1 cellular context compared by ENCODE assay signal in the genomic region with DNA sequence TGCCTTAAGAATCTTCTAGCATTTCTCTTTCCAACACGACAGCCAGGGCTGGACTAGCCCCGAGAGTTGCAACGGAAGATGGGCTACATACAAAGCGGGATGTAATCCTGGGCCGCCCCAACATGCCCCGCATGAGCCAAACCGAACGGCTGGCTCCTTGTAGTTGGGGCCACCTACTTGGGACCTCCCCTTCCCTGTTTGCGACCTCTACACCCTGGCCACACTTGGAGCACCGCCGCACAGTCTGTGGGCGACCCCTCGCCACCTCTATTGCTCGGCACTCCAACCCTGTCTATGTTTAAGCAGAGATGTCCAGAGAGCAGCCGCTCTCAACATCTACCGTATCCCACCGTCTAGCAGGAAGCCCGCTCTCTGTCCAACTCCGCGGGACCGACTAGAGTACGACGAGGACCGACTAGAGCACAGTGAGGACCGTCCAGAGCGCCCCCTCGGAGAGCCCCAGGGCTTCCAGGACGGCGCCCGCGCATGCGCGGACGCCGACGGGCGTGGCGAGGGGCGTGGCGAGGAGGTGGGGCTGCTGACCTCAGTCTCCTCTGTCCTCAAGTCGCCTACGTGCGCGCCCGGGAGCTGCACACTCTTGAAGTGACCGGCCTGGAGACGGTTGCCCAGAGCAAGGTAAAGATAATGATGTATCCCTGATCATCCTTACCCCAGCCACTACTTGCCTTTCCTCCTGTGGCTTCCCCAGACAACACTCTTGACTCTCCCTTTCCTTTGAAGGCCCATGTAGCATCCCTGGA.
A peak's percentile ranks its signal among the peaks of the same experiment; 100 is the strongest.
TF ChIP-seq lines count a peak whose summit lies in the region.

No MANE protein-coding gene starts in this region.

TF ChIP-seq in HepG2, 621 proteins besides CTCF, POLR2A, EP300 and RAD21 (continued from another document and continues in another):
- TF ChIP-seq, protein P1, sequence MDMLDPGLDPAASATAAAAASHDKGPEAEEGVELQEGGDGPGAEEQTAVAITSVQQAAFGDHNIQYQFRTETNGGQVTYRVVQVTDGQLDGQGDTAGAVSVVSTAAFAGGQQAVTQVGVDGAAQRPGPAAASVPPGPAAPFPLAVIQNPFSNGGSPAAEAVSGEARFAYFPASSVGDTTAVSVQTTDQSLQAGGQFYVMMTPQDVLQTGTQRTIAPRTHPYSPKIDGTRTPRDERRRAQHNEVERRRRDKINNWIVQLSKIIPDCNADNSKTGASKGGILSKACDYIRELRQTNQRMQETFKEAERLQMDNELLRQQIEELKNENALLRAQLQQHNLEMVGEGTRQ (IDR thresholded peaks at IDR 0.05; ENCODE audit: low read depth, low read length) = no peak
- TF ChIP-seq, protein P1 (CRISPR knock-in tag; IDR thresholded peaks at IDR 0.05; ENCODE audit: borderline replicate concordance) = no peak
- TF ChIP-seq ZNF17 (CRISPR knock-in tag; IDR thresholded peaks at IDR 0.05) (no peak), GMEB1 (CRISPR knock-in tag; IDR thresholded peaks at IDR 0.05; ENCODE audit: borderline replicate concordance) (no peak; the same call in 1 of the 2 replicates), MBD4 (IDR thresholded peaks at IDR 0.05; ENCODE audit: borderline replicate concordance, low read length) (no peak), ZKSCAN5 (CRISPR knock-in tag; IDR thresholded peaks at IDR 0.05) (no peak), ZNF10 (CRISPR knock-in tag; IDR thresholded peaks at IDR 0.05; ENCODE audit: borderline replicate concordance, low read depth) (no peak), ZNF337 (CRISPR knock-in tag; IDR thresholded peaks at IDR 0.05; ENCODE audit: borderline replicate concordance, low read depth) (no peak), NRL (CRISPR knock-in tag; IDR thresholded peaks at IDR 0.05; ENCODE audit: borderline replicate concordance) (no peak; the same call in 1 of the 2 replicates), JDP2 (CRISPR knock-in tag; IDR thresholded peaks at IDR 0.05; ENCODE audit: borderline replicate concordance) (no peak), ZBTB38 (CRISPR knock-in tag; IDR thresholded peaks at IDR 0.05) (peak; percentile 53; the same call in 1 of the 2 replicates), SP4 (CRISPR knock-in tag; IDR thresholded peaks at IDR 0.05) (peak; percentile 72; the same call in 1 of the 2 replicates), CBX5 (CRISPR knock-in tag; IDR thresholded peaks at IDR 0.05; ENCODE audit: borderline replicate concordance) (no peak; the same call in 1 of the 2 replicates), ISL2 (CRISPR knock-in tag; IDR thresholded peaks at IDR 0.05) (0 out of 2 replicates have a peak, but pooled peaks have one; percentile 11), NKX3-1 (CRISPR knock-in tag; IDR thresholded peaks at IDR 0.05) (no peak), CCAR2 (optimal IDR thresholded peaks at IDR 0.05; ENCODE audit: low read depth, low read length) (no peak), SOX6 (IDR thresholded peaks at IDR 0.05) (no peak), SOX6 (CRISPR knock-in tag; IDR thresholded peaks at IDR 0.05) (peak; percentile 42; the same call in 1 of the 2 replicates), HIVEP1 (CRISPR knock-in tag; IDR thresholded peaks at IDR 0.05) (peak; percentile 64; the same call in 1 of the 2 replicates), PHF21A (CRISPR knock-in tag; IDR thresholded peaks at IDR 0.05) (no peak), SMAD1 (CRISPR knock-in tag; IDR thresholded peaks at IDR 0.05; ENCODE audit: borderline replicate concordance, low read depth) (no peak), ZNF143 (CRISPR knock-in tag; IDR thresholded peaks at IDR 0.05) (0 out of 2 replicates have a peak, but pooled peaks have one; percentile 4), HNRNPLL (IDR thresholded peaks at IDR 0.05; ENCODE audit: low read depth, low read length, poor library complexity, severe bottlenecking) (peak; percentile 33), ZNF432 (CRISPR knock-in tag; IDR thresholded peaks at IDR 0.05; ENCODE audit: borderline replicate concordance) (no peak), SPEN (CRISPR knock-in tag; IDR thresholded peaks at IDR 0.05; ENCODE audit: low read depth) (peak; percentile 67; the same call in 1 of the 2 replicates), ZKSCAN1 (IDR thresholded peaks at IDR 0.05; ENCODE audit: low read length) (no peak), MXI1 (IDR thresholded peaks at IDR 0.05; ENCODE audit: borderline replicate concordance, low read depth, low read length) (no peak; the same call in 2 of the 3 replicates), ZNF207 (IDR thresholded peaks at IDR 0.05; ENCODE audit: borderline replicate concordance) (no peak), TARDBP (CRISPR knock-in tag; IDR thresholded peaks at IDR 0.05) (peak; percentile 10; the same call in 1 of the 2 replicates), NR3C1 (CRISPR knock-in tag; IDR thresholded peaks at IDR 0.05) (no peak), KAT2B (IDR thresholded peaks at IDR 0.05; ENCODE audit: borderline replicate concordance, low read depth, low read length) (no peak), GTF3A (CRISPR knock-in tag; conservative IDR thresholded peaks at IDR 0.05) (no peak), CBFB (CRISPR knock-in tag; IDR thresholded peaks at IDR 0.05) (no peak), GPN1 (CRISPR knock-in tag; IDR thresholded peaks at IDR 0.05; ENCODE audit: borderline replicate concordance) (no peak), SNAPC4 (CRISPR knock-in tag; IDR thresholded peaks at IDR 0.05) (no peak), ZBTB2 (CRISPR knock-in tag; IDR thresholded peaks at IDR 0.05; ENCODE audit: low read depth) (0 out of 2 replicates have a peak, but pooled peaks have one; percentile 41), GABPB1 (CRISPR knock-in tag; IDR thresholded peaks at IDR 0.05) (peak; percentile 72; the same call in 1 of the 2 replicates), TOPORS (CRISPR knock-in tag; IDR thresholded peaks at IDR 0.05) (no peak), SSRP1 (CRISPR knock-in tag; IDR thresholded peaks at IDR 0.05) (no peak), SP5 (CRISPR knock-in tag; IDR thresholded peaks at IDR 0.05; ENCODE audit: borderline replicate concordance, low read depth) (peak; percentile 48; the same call in 1 of the 2 replicates), ZSCAN31 (CRISPR knock-in tag; IDR thresholded peaks at IDR 0.05; ENCODE audit: low read depth) (0 out of 2 replicates have a peak, but pooled peaks have one; percentile 52), SMAD3 (CRISPR knock-in tag; IDR thresholded peaks at IDR 0.05) (0 out of 2 replicates have a peak, but pooled peaks have one; percentile 31), NR2C2 (CRISPR knock-in tag; IDR thresholded peaks at IDR 0.05; ENCODE audit: borderline replicate concordance) (0 out of 2 replicates have a peak, but pooled peaks have one; percentile 38), IRF2 (CRISPR knock-in tag; IDR thresholded peaks at IDR 0.05) (no peak), SNAPC2 (CRISPR knock-in tag; IDR thresholded peaks at IDR 0.05) (peak; percentile 20; the same call in 1 of the 2 replicates)
- TF ChIP-seq, protein P2, sequence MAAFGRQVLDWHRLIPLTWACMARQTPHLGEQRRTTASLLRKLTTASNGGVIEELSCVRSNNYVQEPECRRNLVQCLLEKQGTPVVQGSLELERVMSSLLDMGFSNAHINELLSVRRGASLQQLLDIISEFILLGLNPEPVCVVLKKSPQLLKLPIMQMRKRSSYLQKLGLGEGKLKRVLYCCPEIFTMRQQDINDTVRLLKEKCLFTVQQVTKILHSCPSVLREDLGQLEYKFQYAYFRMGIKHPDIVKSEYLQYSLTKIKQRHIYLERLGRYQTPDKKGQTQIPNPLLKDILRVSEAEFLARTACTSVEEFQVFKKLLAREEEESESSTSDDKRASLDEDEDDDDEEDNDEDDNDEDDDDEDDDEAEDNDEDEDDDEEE (CRISPR knock-in tag; IDR thresholded peaks at IDR 0.05) = 0 out of 2 replicates have a peak, but pooled peaks have one; percentile 27
- TF ChIP-seq, protein P3, sequence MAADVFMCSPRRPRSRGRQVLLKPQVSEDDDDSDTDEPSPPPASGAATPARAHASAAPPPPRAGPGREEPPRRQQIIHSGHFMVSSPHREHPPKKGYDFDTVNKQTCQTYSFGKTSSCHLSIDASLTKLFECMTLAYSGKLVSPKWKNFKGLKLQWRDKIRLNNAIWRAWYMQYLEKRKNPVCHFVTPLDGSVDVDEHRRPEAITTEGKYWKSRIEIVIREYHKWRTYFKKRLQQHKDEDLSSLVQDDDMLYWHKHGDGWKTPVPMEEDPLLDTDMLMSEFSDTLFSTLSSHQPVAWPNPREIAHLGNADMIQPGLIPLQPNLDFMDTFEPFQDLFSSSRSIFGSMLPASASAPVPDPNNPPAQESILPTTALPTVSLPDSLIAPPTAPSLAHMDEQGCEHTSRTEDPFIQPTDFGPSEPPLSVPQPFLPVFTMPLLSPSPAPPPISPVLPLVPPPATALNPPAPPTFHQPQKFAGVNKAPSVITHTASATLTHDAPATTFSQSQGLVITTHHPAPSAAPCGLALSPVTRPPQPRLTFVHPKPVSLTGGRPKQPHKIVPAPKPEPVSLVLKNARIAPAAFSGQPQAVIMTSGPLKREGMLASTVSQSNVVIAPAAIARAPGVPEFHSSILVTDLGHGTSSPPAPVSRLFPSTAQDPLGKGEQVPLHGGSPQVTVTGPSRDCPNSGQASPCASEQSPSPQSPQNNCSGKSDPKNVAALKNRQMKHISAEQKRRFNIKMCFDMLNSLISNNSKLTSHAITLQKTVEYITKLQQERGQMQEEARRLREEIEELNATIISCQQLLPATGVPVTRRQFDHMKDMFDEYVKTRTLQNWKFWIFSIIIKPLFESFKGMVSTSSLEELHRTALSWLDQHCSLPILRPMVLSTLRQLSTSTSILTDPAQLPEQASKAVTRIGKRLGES (CRISPR knock-in tag; IDR thresholded peaks at IDR 0.05; ENCODE audit: borderline replicate concordance) = no peak
- TF ChIP-seq, protein P4, sequence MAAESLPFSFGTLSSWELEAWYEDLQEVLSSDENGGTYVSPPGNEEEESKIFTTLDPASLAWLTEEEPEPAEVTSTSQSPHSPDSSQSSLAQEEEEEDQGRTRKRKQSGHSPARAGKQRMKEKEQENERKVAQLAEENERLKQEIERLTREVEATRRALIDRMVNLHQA (CRISPR knock-in tag; IDR thresholded peaks at IDR 0.05) = no peak
- TF ChIP-seq, protein P5, sequence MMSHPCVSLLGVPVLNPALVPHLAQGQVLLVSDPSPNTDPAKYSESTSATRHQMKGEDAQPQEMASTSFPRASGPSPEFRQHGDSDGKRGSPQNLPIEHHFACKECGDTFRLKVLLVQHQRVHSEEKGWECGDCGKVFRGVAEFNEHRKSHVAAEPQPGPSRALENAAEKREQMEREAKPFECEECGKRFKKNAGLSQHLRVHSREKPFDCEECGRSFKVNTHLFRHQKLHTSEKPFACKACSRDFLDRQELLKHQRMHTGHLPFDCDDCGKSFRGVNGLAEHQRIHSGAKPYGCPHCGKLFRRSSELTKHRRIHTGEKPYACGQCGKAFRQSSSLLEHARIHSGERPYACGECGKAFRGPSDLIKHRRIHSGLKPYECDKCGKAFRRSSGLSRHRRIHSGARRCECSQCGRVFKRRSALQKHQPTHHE (CRISPR knock-in tag; IDR thresholded peaks at IDR 0.05; ENCODE audit: borderline replicate concordance) = no peak
